ENCODE assay signal across 29 cellular contexts in the genomic region with DNA sequence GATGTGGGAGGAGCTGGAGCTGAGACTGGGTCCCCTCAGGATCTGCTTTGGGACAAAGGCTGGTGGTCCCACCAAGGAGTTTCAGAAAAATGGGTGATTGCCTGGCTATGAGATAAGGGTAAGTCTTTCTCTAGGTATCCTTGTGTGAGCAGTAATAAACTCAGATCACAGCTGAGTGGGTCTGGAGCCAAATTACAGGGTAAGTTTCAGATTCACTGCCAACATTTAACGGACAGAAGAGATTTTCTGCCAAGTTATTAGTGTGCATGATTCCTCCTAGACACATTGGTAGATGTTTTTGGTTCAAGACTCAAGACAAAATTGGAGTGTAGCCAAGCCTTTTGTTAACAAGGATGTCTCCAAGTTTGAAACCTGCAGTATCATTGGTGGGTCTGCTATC. TPM values are rescaled to one million over a fixed set of nuclear protein-coding genes. Genes with fewer than 3 reads are reported as not detected.
"Had no signal": no experiment of that assay in that cellular context is flagged by ENCODE, and none has a peak within 500 bp of the region (broad histone marks: within the 10 kb centered on the region; RNA-seq: fewer than 3 reads in every experiment).

No MANE protein-coding gene starts in this region.

- H3K36me3 ChIP-seq: gastrocnemius medialis, lower lobe of right lung, prostate gland, right atrium auricular region, tibial artery had no signal

- H3K4me3 ChIP-seq: dorsolateral prefrontal cortex, gastrocnemius medialis, lower lobe of right lung, prostate gland, right atrium auricular region, smooth muscle cell, testis, tibial artery had no signal

- H3K27ac ChIP-seq: dorsolateral prefrontal cortex, gastrocnemius medialis, lower lobe of right lung, prostate gland, right atrium auricular region, testis, tibial artery had no signal

- ATAC-seq: gastrocnemius medialis; left ventricle myocardium superior; lower lobe of right lung; naive thymus-derived CD8-positive, alpha-beta T cell; sciatic nerve; stimulated activated naive CD8-positive, alpha-beta T cell treated with anti-CD3 and anti-CD28 coated beads, Interleukin-15, Interleukin-2, amounts not matched to agents 100 U/mL and 50 U/mL, for 24 hours had no signal

- H3K9me3 ChIP-seq: gastrocnemius medialis, prostate gland, testis had no signal

- H3K27me3 ChIP-seq: gastrocnemius medialis, right atrium auricular region, testis, tibial artery had no signal

- DNase-seq: cortex of kidney; dorsolateral prefrontal cortex; effector CD4-positive, alpha-beta T cell; foreskin fibroblast; gastrocnemius medialis; head of caudate nucleus; left ventricle myocardium superior; lower lobe of right lung; naive thymus-derived CD8-positive, alpha-beta T cell; nephron progenitor cell; nucleus accumbens; stimulated activated CD4-positive, alpha-beta T cell treated with anti-CD3 and anti-CD28 coated beads, Interleukin-12 subunit alpha, Interleukin-12 subunit beta, amount 100 ng/mL, for 4 hours; stimulated activated CD4-positive, alpha-beta T cell treated with anti-CD3 and anti-CD28 coated beads, Interleukin-1b, Interleukin-23, amount 100 ng/mL, for 48 hours; stimulated activated CD4-positive, alpha-beta T cell treated with anti-CD3 and anti-CD28 coated beads, Interleukin-4, amount 100 ng/mL, for 1 hour; stimulated activated CD8-positive, alpha-beta memory T cell treated with anti-CD3 and anti-CD28 coated beads, Interleukin-4, amount 100 ng/mL, for 48 hours; stimulated activated naive CD8-positive, alpha-beta T cell treated with anti-CD3 and anti-CD28 coated beads, Interleukin-15, Interleukin-2, amounts not matched to agents 100 U/mL and 50 U/mL, for 24 hours; substantia nigra; testis; tibial artery had no signal

- FAIRE-seq: keratinocyte had no signal

- H3K4me1 ChIP-seq: gastrocnemius medialis, lower lobe of right lung, prostate gland, right atrium auricular region, testis, tibial artery had no signal

RNA-seq across cellular contexts. Expression of a gene that starts 7.5 kb away (rescaled TPM):
- total RNA-seq: dorsolateral prefrontal cortex; gastrocnemius medialis; glomerular endothelial cell; left ventricle myocardium superior; lower lobe of right lung; mesenteric fat pad; myocyte; naive thymus-derived CD8-positive, alpha-beta T cell; osteocyte; prostate gland; right atrium auricular region; sciatic nerve; smooth muscle cell; testis; urinary bladder had no signal

RNA-seq across cellular contexts. Expression of a gene that starts 29.8 kb away (rescaled TPM):
- total RNA-seq: dorsolateral prefrontal cortex; gastrocnemius medialis; glomerular endothelial cell; mesenteric fat pad; myocyte; naive thymus-derived CD8-positive, alpha-beta T cell; osteocyte; sciatic nerve; smooth muscle cell had no signal

RNA-seq across cellular contexts. Expression of a gene that starts 34.1 kb away (rescaled TPM):
- total RNA-seq: glomerular endothelial cell, mesenteric fat pad, myocyte, osteocyte, smooth muscle cell had no signal
